8 cellular contexts compared by ENCODE assay signal in the genomic region with DNA sequence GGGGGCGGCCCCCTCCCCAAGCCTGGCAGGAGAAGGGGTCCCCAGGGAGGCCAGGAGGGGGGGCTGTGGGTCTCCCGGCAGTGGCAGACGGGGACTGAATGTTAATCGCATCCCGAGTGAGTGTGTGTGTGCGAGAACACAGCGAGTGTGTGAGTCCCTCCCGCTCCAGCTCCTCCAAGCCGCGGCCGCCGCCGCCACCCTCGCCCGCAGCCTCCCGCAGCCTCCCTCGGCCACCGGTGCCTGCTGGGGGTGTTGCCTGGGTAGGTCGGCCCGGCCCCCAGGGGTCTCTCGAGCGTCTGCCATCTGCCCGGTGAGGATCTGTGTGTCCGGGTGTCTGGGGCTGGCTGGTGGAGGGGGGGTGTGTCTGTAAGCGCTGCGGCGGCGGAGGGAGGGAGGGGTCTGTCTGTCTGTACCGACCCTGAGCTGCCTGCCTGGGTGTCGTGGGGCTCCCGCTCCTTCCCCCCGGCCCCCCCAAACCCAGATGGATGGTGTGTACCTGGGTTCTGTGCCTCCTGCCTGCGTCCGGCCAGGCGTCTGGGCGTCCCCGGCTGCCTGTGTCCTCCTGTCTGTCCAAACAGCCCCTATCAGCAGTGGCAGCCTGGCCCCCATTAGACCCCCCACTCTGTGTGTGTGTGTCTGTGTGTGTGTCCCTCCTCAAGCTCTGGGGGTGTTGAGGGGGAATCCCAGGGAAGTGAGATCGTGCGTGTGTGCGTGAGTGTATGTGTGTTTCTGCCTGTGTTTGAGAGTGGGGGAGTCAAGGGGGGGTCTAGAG. TPM values are rescaled to one million over a fixed set of nuclear protein-coding genes. Genes with fewer than 3 reads are reported as not detected.
DNase-seq lines count a peak whose midpoint lies in the region; ATAC-seq, FAIRE-seq and TF ChIP-seq lines count a peak whose summit lies in the region.

A gene (plus strand): TSS at position 110 of the 772 bp plus-strand sequence. CDS start 4,725 bp downstream, outside the sequence.

- H3K27me3 ChIP-seq in BE2C: peaks cover 39% of the 10 kb centered on the region

- peak within 1 kb of the TSS; percentile 31 for H3K4me3 ChIP-seq in BE2C (ENCODE audit: low read depth, low read length)
- H3K4me3 ChIP-seq in HFF-Myc (replicated peaks; ENCODE audit: low read depth, low read length): peak within 1 kb of the TSS; percentile 15; the same call in 1 of the 2 replicates

- no peak within 1 kb of the TSS for H3K27ac Mint-ChIP-seq in activated T-cell treated with anti-CD3 and anti-CD28 coated beads, Interleukin-2, amount 50 U/mL, for 72 hours
- peak within 1 kb of the TSS in 2 of 6 donors; percentile 35 to 72 for H3K27ac Mint-ChIP-seq in immature natural killer cell

- H3K36me3 Mint-ChIP-seq in activated T-cell treated with anti-CD3 and anti-CD28 coated beads, Interleukin-2, amount 50 U/mL, for 72 hours (ENCODE audit: insufficient read depth in 2 of 2): peaks cover 10% of the 10 kb centered on the region in 2 donors
- peaks cover 0 to 5% (median under 1%) of the 10 kb centered on the region in 3 donors for H3K36me3 Mint-ChIP-seq in immature natural killer cell

- peaks cover 61% of the 10 kb centered on the region for H3K27me3 Mint-ChIP-seq in activated T-cell treated with anti-CD3 and anti-CD28 coated beads, Interleukin-2, amount 50 U/mL, for 72 hours (ENCODE audit: low read depth)
- H3K27me3 Mint-ChIP-seq in immature natural killer cell (ENCODE audit: low read depth in 3 of 3): peaks cover 4 to 35% (median 17%) of the 10 kb centered on the region in 3 donors

- no peak for TF ChIP-seq CTCF in BE2C (IDR thresholded peaks at IDR 0.05; ENCODE audit: low read depth, low read length)
- TF ChIP-seq CTCF in HFF-Myc (IDR thresholded peaks at IDR 0.05; ENCODE audit: low read depth, low read length, missing control alignments): peak; percentile 6

- no peaks in the 10 kb centered on the region for H3K9me3 ChIP-seq in BE2C

- peaks cover 7% of the 10 kb centered on the region for H3K36me3 ChIP-seq in BE2C

- ATAC-seq in activated T-cell treated with anti-CD3 and anti-CD28 coated beads, Interleukin-2, amount 50 U/mL, for 72 hours (replicated peaks in 1 of 2): peak in 1 of 2 donors; percentile 8
- ATAC-seq in GM19455 (IDR thresholded peaks at IDR 0.05; ENCODE audit: unreplicated experiment) (no peak), HG03354 (IDR thresholded peaks at IDR 0.05; ENCODE audit: poor library complexity, severe bottlenecking, unreplicated experiment) (no peak)

- H3K9me3 Mint-ChIP-seq in activated T-cell treated with anti-CD3 and anti-CD28 coated beads, Interleukin-2, amount 50 U/mL, for 72 hours: no peaks in the 10 kb centered on the region
- peaks cover 0 to 2% (median 0%) of the 10 kb centered on the region in 6 donors for H3K9me3 Mint-ChIP-seq in immature natural killer cell

- no peak for FAIRE-seq in urothelium cell line (lab: Jason Lieb, UNC)

- peaks cover 12% of the 10 kb centered on the region for H3K4me1 ChIP-seq in BE2C

- DNase-seq in BE2C (peak; percentile 64), HFF-Myc (ENCODE audit: extremely low read depth, low read depth) (no peak), immature natural killer cell (no peak), activated gamma-delta T cell (lab: John Stamatoyannopoulos, UW) (no peak), urothelium cell line (ENCODE audit: low spot score) (no peak)
- peak; percentile 33 to 39 for DNase-seq in activated T-cell treated with anti-CD3 and anti-CD28 coated beads, Interleukin-2, amount 50 U/mL, for 72 hours

- H3K4me3 Mint-ChIP-seq in activated T-cell treated with anti-CD3 and anti-CD28 coated beads, Interleukin-2, amount 50 U/mL, for 72 hours: peak within 1 kb of the TSS; percentile 73 to 76
- peak within 1 kb of the TSS in 4 of 5 donors; percentile 27 to 61 (median 52) for H3K4me3 Mint-ChIP-seq in immature natural killer cell

- H3K4me1 Mint-ChIP-seq in activated T-cell treated with anti-CD3 and anti-CD28 coated beads, Interleukin-2, amount 50 U/mL, for 72 hours (ENCODE audit: low read depth): peaks cover 43% of the 10 kb centered on the region
- peaks cover 18 to 32% of the 10 kb centered on the region in 2 donors for H3K4me1 Mint-ChIP-seq in immature natural killer cell

RNA-seq across cellular contexts. Expression of the gene that starts here (rescaled TPM):
- 0.31 TPM for polyA plus RNA-seq in BE2C (2012; ENCODE audit: insufficient read depth, insufficient read length, low read depth)
- total RNA-seq in activated T-cell treated with anti-CD3 and anti-CD28 coated beads, Interleukin-2, amount 50 U/mL, for 72 hours: under 1 TPM; 0.39 to 0.46 TPM
- not detected for polyA plus RNA-seq in immature natural killer cell

Comparison
In these comparisons a context has a peak if more than half of its experiments do, and no peak if none do; other contexts are left out.
1. Peak in DNase-seq in activated T-cell treated with anti-CD3 and anti-CD28 coated beads, Interleukin-2, amount 50 U/mL, for 72 hours; RNA of the gene not detected or under 1 TPM.